Comparison of ENCODE assay signal across 8 cellular contexts in genomic region chr1:61157420-61157987, GRCh38.
A peak's percentile ranks its signal among the peaks of the same experiment; 100 is the strongest.
DNase-seq lines count a peak whose midpoint lies in the region; ATAC-seq and TF ChIP-seq lines count a peak whose summit lies in the region.

No MANE protein-coding gene starts in this region.

- peak; percentile 66 for DNase-seq in GM04504 (ENCODE audit: low read depth)
- peak; percentile 77 for DNase-seq in fibroblast of the conjunctiva (ENCODE audit: low read depth)
- DNase-seq in skeletal muscle cell (ENCODE audit: low read depth): peak; percentile 68
- no peak for DNase-seq in DMS79 (lab: John Stamatoyannopoulos, UW)
- no peak for DNase-seq in T1000 (lab: John Stamatoyannopoulos, UW)
- no peak for DNase-seq in D341Med (ENCODE audit: low spot score)
- DNase-seq in ecto neural progenitor cell (ENCODE audit: low spot score): no peak

- no peak overlapping the region for H3K4me3 ChIP-seq in skeletal muscle cell (ENCODE audit: low read depth, low read length)

- ATAC-seq in SK-N-SH treated with all-trans-retinoic acid at 6 μM for 48 hours: peak; percentile 95

TF ChIP-seq in SK-N-SH treated with all-trans-retinoic acid at 6 μM for 48 hours, 23 proteins besides CTCF, POLR2A, EP300 and RAD21:
- TF ChIP-seq TSHZ2 (CRISPR knock-in tag; IDR thresholded peaks at IDR 0.05) (peak; percentile 56; the same call in 1 of the 2 replicates), ZFP3 (CRISPR knock-in tag; IDR thresholded peaks at IDR 0.05) (no peak), PATZ1 (CRISPR knock-in tag; IDR thresholded peaks at IDR 0.05; ENCODE audit: borderline replicate concordance) (no peak), ISL1 (CRISPR knock-in tag; IDR thresholded peaks at IDR 0.05) (peak; percentile 55), GLIS3 (CRISPR knock-in tag; IDR thresholded peaks at IDR 0.05) (no peak), ZNF565 (CRISPR knock-in tag; conservative IDR thresholded peaks at IDR 0.05; ENCODE audit: low read depth) (no peak), RARB (CRISPR knock-in tag; IDR thresholded peaks at IDR 0.05) (no peak), ZFP30 (CRISPR knock-in tag; IDR thresholded peaks at IDR 0.05) (no peak)

Comparison
In these comparisons a context has a peak if more than half of its experiments do, and no peak if none do; other contexts are left out.
1. DNase-seq: peak in GM04504 (single experiment), fibroblast of the conjunctiva (single experiment) and skeletal muscle cell (single experiment); none in DMS79 (single experiment), T1000 (single experiment), D341Med (single experiment) and ecto neural progenitor cell (single experiment).